Comparison of ENCODE assay signal across 9 cellular contexts in genomic region chr17:39700148-39700987, GRCh38. TPM values are rescaled to one million over a fixed set of nuclear protein-coding genes. Genes with fewer than 3 reads are reported as not detected.
DNase-seq lines count a peak whose midpoint lies in the region; ATAC-seq and TF ChIP-seq lines count a peak whose summit lies in the region.
"Had no signal": no experiment of that assay in that cellular context is flagged by ENCODE, and none has a peak within 500 bp of the region (broad histone marks: within the 10 kb centered on the region; RNA-seq: fewer than 3 reads in every experiment).

No MANE protein-coding gene starts in this region.

- POLR2A ChIA-PET in HEK293 (lab: Yijun Ruan, JAX), result interaction anchor here (0.7 to 2.4 kb wide), 26 partner anchors 9 to 413 kb away, joined by 3 to 42 read pairs (median 5); partner anchors contain the start of genes LRRC3C, MIEN1, ORMDL3 and PGAP3

- in situ Hi-C loops in GM13977 (cut with MboI; ENCODE audit: low pct_unique_long_range_greater_than_20kb, low sequenced_read_pairs, unreplicated experiment), result no loop called here

- ATAC-seq in left colon, result peak; percentile 34
- ATAC-seq in stimulated activated naive B cell treated with anti-CD40 and anti-IgM and Interleukin-4, amounts not matched to agents 10 μg/mL and 1 μg/mL and 100 μg/mL, for 72 hours (replicated peaks), result peak; percentile 22 to 33

- intact Hi-C loops in left colon (cut with DNase I, micrococcal nuclease), result no loop called here

- DNase-seq in dedifferentiated amniotic fluid mesenchymal stem cell (ENCODE audit: extremely low spot score) (peak; percentile 15), left colon (peak in 1 of 2 donors; percentile 49), NCI-H1105 treated with DMSO at 0.1 percent for 48 hours (lab: John Stamatoyannopoulos, UW) (no peak), DMS79 (lab: John Stamatoyannopoulos, UW) (no peak), GM13977 (ENCODE audit: low spot score) (no peak)
- no peak for DNase-seq in stimulated activated naive B cell treated with anti-CD40 and anti-IgM and Interleukin-4, amounts not matched to agents 10 μg/mL and 1 μg/mL and 100 μg/mL, for 72 hours
- DNase-seq in activated CD4-positive, alpha-beta T cell treated with anti-CD3 and anti-CD28 coated beads for 48 hours, result no peak

- peak overlapping the region; percentile 81 for H3K4me3 ChIP-seq in HEK293 (ENCODE audit: low read depth, low read length)

- H3K27me3 Mint-ChIP-seq in stimulated activated naive B cell treated with anti-CD40 and anti-IgM and Interleukin-4, amounts not matched to agents 10 μg/mL and 1 μg/mL and 100 μg/mL, for 72 hours, result peaks cover 31 to 39% of the 10 kb centered on the region in 2 donors

- H3K27ac ChIP-seq in HEK293 (ENCODE audit: extremely low read depth, low read depth, low read length), result peak overlapping the region; percentile 68; the same call in 1 of the 2 replicates

- H3K36me3 ChIP-seq in HEK293 (ENCODE audit: control insufficient read depth in 2 of 2, insufficient read depth in 1 of 2, low read length in 2 of 2), result peaks cover 0 to 25% of the 10 kb centered on the region in 2 experiments; a peak in 1 of 3 replicates

- no peak for TF ChIP-seq CTCF in HEK293 (tag by site-specific recombination; IDR thresholded peaks at IDR 0.05)
- no peak for TF ChIP-seq CTCF in GM13977 (IDR thresholded peaks at IDR 0.05; ENCODE audit: extremely low read depth, insufficient read depth, missing control alignments)

- CTCF ChIA-PET in HEK293 (lab: Yijun Ruan, JAX), result interaction anchor here (0.6 to 3.5 kb wide), 15 partner anchors 12 to 258 kb away, joined by 3 to 22 read pairs (median 3); partner anchors contain the start of genes MIEN1 and PGAP3

- H3K27ac Mint-ChIP-seq in stimulated activated naive B cell treated with anti-CD40 and anti-IgM and Interleukin-4, amounts not matched to agents 10 μg/mL and 1 μg/mL and 100 μg/mL, for 72 hours, result no peak overlapping the region
- H3K27ac Mint-ChIP-seq: stimulated activated naive CD8-positive, alpha-beta T cell treated with anti-CD3 and anti-CD28 coated beads, Interleukin-15, Interleukin-2, amounts not matched to agents 100 ng/mL and 50 ng/mL, for 24 hours had no signal

- peaks cover 19 to 32% of the 10 kb centered on the region in 2 donors for H3K36me3 Mint-ChIP-seq in stimulated activated naive B cell treated with anti-CD40 and anti-IgM and Interleukin-4, amounts not matched to agents 10 μg/mL and 1 μg/mL and 100 μg/mL, for 72 hours

- H3K4me1 Mint-ChIP-seq in stimulated activated naive B cell treated with anti-CD40 and anti-IgM and Interleukin-4, amounts not matched to agents 10 μg/mL and 1 μg/mL and 100 μg/mL, for 72 hours, result peaks cover 9 to 28% of the 10 kb centered on the region in 2 donors

- H3K9me3 ChIP-seq in HEK293 (ENCODE audit: control insufficient read depth, insufficient read depth, low read depth, low read length), result no peaks in the 10 kb centered on the region

- H3K9me3 Mint-ChIP-seq in stimulated activated naive B cell treated with anti-CD40 and anti-IgM and Interleukin-4, amounts not matched to agents 10 μg/mL and 1 μg/mL and 100 μg/mL, for 72 hours, result no peaks in the 10 kb centered on the region
- H3K9me3 Mint-ChIP-seq: stimulated activated naive CD8-positive, alpha-beta T cell treated with anti-CD3 and anti-CD28 coated beads, Interleukin-15, Interleukin-2, amounts not matched to agents 100 ng/mL and 50 ng/mL, for 24 hours had no signal

- peak overlapping the region; percentile 40 to 53 for H3K4me3 Mint-ChIP-seq in stimulated activated naive B cell treated with anti-CD40 and anti-IgM and Interleukin-4, amounts not matched to agents 10 μg/mL and 1 μg/mL and 100 μg/mL, for 72 hours
- H3K4me3 Mint-ChIP-seq: stimulated activated naive CD8-positive, alpha-beta T cell treated with anti-CD3 and anti-CD28 coated beads, Interleukin-15, Interleukin-2, amounts not matched to agents 100 ng/mL and 50 ng/mL, for 24 hours had no signal

- H3K4me1 ChIP-seq in HEK293 (ENCODE audit: control insufficient read depth, insufficient read depth, low read length), result peaks cover 13% of the 10 kb centered on the region; the same call in 1 of the 2 replicates

TF ChIP-seq in HEK293, 187 proteins besides CTCF, POLR2A, EP300 and RAD21 (continues in another document):
- TF ChIP-seq ZNF596 (tag by site-specific recombination; IDR thresholded peaks at IDR 0.05) (no peak), PRDM10 (tag by site-specific recombination; IDR thresholded peaks at IDR 0.05) (peak; percentile 97), ZNF114 (tag by site-specific recombination; IDR thresholded peaks at IDR 0.05) (no peak), ZNF112 (tag by site-specific recombination; IDR thresholded peaks at IDR 0.05) (no peak), ZNF530 (tag by site-specific recombination; IDR thresholded peaks at IDR 0.05; ENCODE audit: low read depth) (no peak), ZBTB26 (tag by site-specific recombination; optimal IDR thresholded peaks at IDR 0.05) (peak; percentile 56), ZNF600 (tag by site-specific recombination; IDR thresholded peaks at IDR 0.05) (peak; percentile 74), GLIS2 (tag by site-specific recombination; IDR thresholded peaks at IDR 0.05) (peak; percentile 65), GLIS1 (tag by site-specific recombination; IDR thresholded peaks at IDR 0.05) (peak; percentile 89), ZNF335 (tag by site-specific recombination; conservative IDR thresholded peaks at IDR 0.05) (peak; percentile 3), ZNF140 (tag by site-specific recombination; IDR thresholded peaks at IDR 0.05) (no peak), YY1 (tag by site-specific recombination; IDR thresholded peaks at IDR 0.05) (no peak), ZNF398 (tag by site-specific recombination; IDR thresholded peaks at IDR 0.05) (peak; percentile 85)

RNA-seq across cellular contexts. Expression of gene ERBB2, which starts 0.5 kb away (rescaled TPM):
- 100 to 1,000 TPM; 178 to 179 TPM for total RNA-seq in left colon

RNA-seq across cellular contexts. Expression of gene PGAP3, which starts 12.5 kb away (rescaled TPM):
- total RNA-seq in left colon, result 10 to 100 TPM; 46.1 to 56.1 TPM

RNA-seq across cellular contexts. Expression of gene MIEN1, which starts 30.0 kb away (rescaled TPM):
- total RNA-seq in left colon, result 10 to 100 TPM; 66.5 to 85.6 TPM

RNA-seq across cellular contexts. Expression of gene PNMT, which starts 32.1 kb away (rescaled TPM):
- 1 to 10 TPM in 1 of 2 donors, under 1 TPM in 1; 0.73 to 1.0 TPM for total RNA-seq in left colon

RNA-seq across cellular contexts. Expression of gene TCAP, which starts 35.2 kb away (rescaled TPM):
- under 1 TPM; 0.43 to 0.50 TPM for total RNA-seq in left colon
